25 cellular contexts compared by ENCODE assay signal in the genomic region with DNA sequence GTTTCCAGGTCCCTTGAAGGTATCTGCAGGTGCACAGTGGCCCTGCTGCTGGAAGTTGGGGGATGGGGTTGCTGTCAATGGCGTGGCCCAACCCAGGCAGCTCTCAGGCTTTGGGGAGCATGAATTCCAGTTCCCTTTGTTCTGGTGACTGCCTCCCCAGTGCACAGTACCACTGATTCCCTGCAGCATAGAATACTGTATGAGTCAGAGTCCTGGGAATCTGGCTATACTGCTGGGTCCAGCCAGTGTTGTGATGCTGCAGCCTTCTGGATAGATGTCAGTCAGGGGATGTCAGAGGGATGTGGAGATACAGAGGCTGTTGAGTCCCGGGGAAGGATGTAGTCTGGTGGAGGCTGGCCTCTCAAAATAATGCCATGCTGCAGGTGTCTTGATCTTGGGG.
DNase-seq lines count a peak whose midpoint lies in the region; ATAC-seq lines count a peak whose summit lies in the region.
"Had no signal": no experiment of that assay in that cellular context is flagged by ENCODE, and none has a peak within 500 bp of the region (broad histone marks: within the 10 kb centered on the region; RNA-seq: fewer than 3 reads in every experiment).

No MANE protein-coding gene starts in this region.

- H3K9me3 Mint-ChIP-seq in activated naive CD4-positive, alpha-beta T cell treated with anti-CD3 and anti-CD28 coated beads, Interleukin-2, amount 50 U/mL, for 72 hours, result peaks cover 13 to 41% of the 10 kb centered on the region in 2 donors
- H3K9me3 Mint-ChIP-seq in memory B cell, result peaks cover 7% of the 10 kb centered on the region

- H3K27me3 Mint-ChIP-seq in T-helper 17 cell (no peaks in the 10 kb centered on the region), memory B cell (no peaks in the 10 kb centered on the region)
- H3K27me3 Mint-ChIP-seq: activated B cell treated with CpG ODN at 0.5 μM for 24 hours had no signal

- H3K27ac ChIP-seq in SJCRH30, result no peak overlapping the region
- H3K27ac ChIP-seq: breast epithelium, upper lobe of right lung had no signal

- H3K36me3 Mint-ChIP-seq in activated naive CD4-positive, alpha-beta T cell treated with anti-CD3 and anti-CD28 coated beads, Interleukin-2, amount 50 U/mL, for 72 hours, result peaks cover 44 to 84% of the 10 kb centered on the region in 2 donors
- peaks cover 4% of the 10 kb centered on the region for H3K36me3 Mint-ChIP-seq in T-helper 17 cell (ENCODE audit: low read depth)
- H3K36me3 Mint-ChIP-seq in memory B cell, result peaks cover 52% of the 10 kb centered on the region

- no peaks in the 10 kb centered on the region for H3K27me3 ChIP-seq in SJCRH30
- H3K27me3 ChIP-seq: breast epithelium, upper lobe of right lung had no signal

- peaks cover 24% of the 10 kb centered on the region for H3K36me3 ChIP-seq in SJCRH30
- H3K36me3 ChIP-seq: breast epithelium, upper lobe of right lung had no signal

- H3K4me1 ChIP-seq in SJCRH30, result peaks cover 10% of the 10 kb centered on the region
- H3K4me1 ChIP-seq: breast epithelium, upper lobe of right lung had no signal

- H3K9me3 ChIP-seq in T-helper 17 cell (ENCODE audit: control insufficient read depth, low read length, poor library complexity, severe bottlenecking), result peaks cover 4% of the 10 kb centered on the region
- peaks cover 9% of the 10 kb centered on the region for H3K9me3 ChIP-seq in SJCRH30 (replicated peaks)
- H3K9me3 ChIP-seq: upper lobe of right lung had no signal

- no peak overlapping the region for H3K4me3 Mint-ChIP-seq in T-helper 17 cell
- H3K4me3 Mint-ChIP-seq in memory B cell, result no peak overlapping the region
- H3K4me3 Mint-ChIP-seq: activated B cell treated with CpG ODN at 0.5 μM for 24 hours, nephron had no signal

- DNase-seq in activated naive CD4-positive, alpha-beta T cell treated with anti-CD3 and anti-CD28 coated beads, Interleukin-2, amount 50 U/mL, for 72 hours (ENCODE audit: low spot score in 2 of 2), result no peak
- DNase-seq in activated naive CD4-positive, alpha-beta T cell (lab: John Stamatoyannopoulos, UW), result no peak
- no peak for DNase-seq in T-helper 17 cell
- no peak for DNase-seq in memory B cell (ENCODE audit: low spot score in 2 of 2)
- no peak for DNase-seq in SJCRH30
- DNase-seq in foreskin melanocyte, result no peak
- DNase-seq: activated B cell treated with CpG ODN at 0.5 μM for 24 hours; activated naive CD4-positive, alpha-beta T cell treated with anti-CD3 and anti-CD28 coated beads, Interleukin-2, amount 50 U/mL, for 16 hours; amniotic stem cell; hypothalamus; Karpas-422; left colon; NCI-H1436; NCI-H2081 treated with DMSO at 0.1 percent for 48 hours; NCI-H226; NCI-H526 treated with DMSO at 0.1 percent for 48 hours; stimulated activated naive CD8-positive, alpha-beta T cell treated with anti-CD3 and anti-CD28 coated beads, Interleukin-15, Interleukin-2, amounts not matched to agents 100 U/mL and 50 U/mL, for 24 hours; T-helper 1 cell had no signal

- H3K4me3 ChIP-seq in SJCRH30, result no peak overlapping the region
- H3K4me3 ChIP-seq: breast epithelium, upper lobe of right lung had no signal

- peak overlapping the region; percentile 30 to 90 for H3K27ac Mint-ChIP-seq in activated naive CD4-positive, alpha-beta T cell treated with anti-CD3 and anti-CD28 coated beads, Interleukin-2, amount 50 U/mL, for 72 hours
- H3K27ac Mint-ChIP-seq in T-helper 17 cell, result peak overlapping the region; percentile 97
- peak overlapping the region; percentile 77 for H3K27ac Mint-ChIP-seq in memory B cell
- H3K27ac Mint-ChIP-seq: activated B cell treated with CpG ODN at 0.5 μM for 24 hours, nephron had no signal

- no peak for ATAC-seq in activated naive CD4-positive, alpha-beta T cell treated with anti-CD3 and anti-CD28 coated beads, Interleukin-2, amount 50 U/mL, for 72 hours
- ATAC-seq in T-helper 17 cell (no peak), memory B cell (ENCODE audit: low read depth) (no peak), GM19328 (IDR thresholded peaks at IDR 0.05; ENCODE audit: unreplicated experiment) (no peak), HG03432 (IDR thresholded peaks at IDR 0.05; ENCODE audit: unreplicated experiment) (no peak)
- ATAC-seq: HCT116; HepG2; left colon; stimulated activated naive CD8-positive, alpha-beta T cell treated with anti-CD3 and anti-CD28 coated beads, Interleukin-15, Interleukin-2, amounts not matched to agents 100 U/mL and 50 U/mL, for 24 hours; upper lobe of right lung had no signal

- peaks cover 52% of the 10 kb centered on the region for H3K4me1 Mint-ChIP-seq in T-helper 17 cell
- H3K4me1 Mint-ChIP-seq in memory B cell, result peaks cover 21% of the 10 kb centered on the region
